Comparison of ENCODE assay signal across 8 cellular contexts in genomic region chr11:58577441-58578135, GRCh38. TPM values are rescaled to one million over a fixed set of nuclear protein-coding genes. Genes with fewer than 3 reads are reported as not detected.
A peak's percentile ranks its signal among the peaks of the same experiment; 100 is the strongest.
DNase-seq lines count a peak whose midpoint lies in the region; ATAC-seq, FAIRE-seq and TF ChIP-seq lines count a peak whose summit lies in the region.

No MANE protein-coding gene starts in this region.

- no peaks in the 10 kb centered on the region for H3K9me3 Mint-ChIP-seq in activated CD4-positive, alpha-beta T cell treated with anti-CD3 and anti-CD28 coated beads for 36 hours (ENCODE audit: low read depth)

- peak overlapping the region; percentile 89 for H3K4me3 Mint-ChIP-seq in activated CD4-positive, alpha-beta T cell treated with anti-CD3 and anti-CD28 coated beads for 36 hours

- H3K18ac ChIP-seq in mesendoderm (ENCODE audit: low read length): peak overlapping the region; percentile 32

- POLR2A ChIA-PET in HEK293T (lab: Yijun Ruan, JAX): interaction anchor here (0.7 to 1.9 kb wide), 9 partner anchors 9 to 898 kb away, joined by 3 to 17 read pairs (median 3); partner anchors contain the start of gene FAM111A
- POLR2A ChIA-PET in activated CD4-positive, alpha-beta T cell treated with anti-CD3 and anti-CD28 coated beads for 36 hours (lab: Charles Lee): interaction anchor here (1.0 to 3.6 kb wide), 8 partner anchors 9 to 1038 kb away, joined by 3 to 23 read pairs (median 4); partner anchors contain the start of genes OSBP and SELENOH

- peak overlapping the region; percentile 83 for H3K27ac ChIP-seq in mesendoderm (ENCODE audit: low read depth, low read length)

- no peak overlapping the region for H3K23ac ChIP-seq in mesendoderm (ENCODE audit: low read length)

- no CpG with 5 or more reads among the region's 22 CpGs for WGBS in mesendoderm (ENCODE audit: extremely low coverage, insufficient coverage, low lambda C conversion rate)

- no peak for DNase-seq in GM12891 (ENCODE audit: insufficient read length, low spot score)
- peak; percentile 7 for DNase-seq in HEK293T (ENCODE audit: extremely low spot score)
- peak; percentile 97 for DNase-seq in MV-4-11 (lab: John Stamatoyannopoulos, UW)
- peak; percentile 85 for DNase-seq in activated CD4-positive, alpha-beta T cell treated with anti-CD3 and anti-CD28 coated beads for 36 hours
- DNase-seq in dermis microvascular lymphatic vessel endothelial cell (ENCODE audit: low read depth in 2 of 2): peak; percentile 45 to 88
- no peak for DNase-seq in mesendoderm
- DNase-seq in stimulated activated CD8-positive, alpha-beta memory T cell treated with anti-CD3 and anti-CD28 coated beads, Interleukin-2, amount 100 ng/mL, for 1 hour (ENCODE audit: low read depth in 2 of 2): peak; percentile 60 to 64
- no peak for DNase-seq in GM19240 (ENCODE audit: insufficient read length, low spot score)

- H3K36me3 Mint-ChIP-seq in activated CD4-positive, alpha-beta T cell treated with anti-CD3 and anti-CD28 coated beads for 36 hours (ENCODE audit: low read depth): peaks cover 39% of the 10 kb centered on the region

- peak overlapping the region; percentile 67 for H4K8ac ChIP-seq in mesendoderm (ENCODE audit: low read depth, low read length)

- intact Hi-C loops in activated CD4-positive, alpha-beta T cell treated with anti-CD3 and anti-CD28 coated beads for 36 hours (cut with DNase I, micrococcal nuclease): loop anchor here (1.0 to 10.0 kb wide), 27 partner anchors 40 to 1253 kb away; partner anchors contain the start of genes CLP1 (in 2 of the 2), FAM111A (in 2 of the 2), FAM111B (in 1 of the 2) and MED19 (in 1 of the 2)

- H2BK5ac ChIP-seq in mesendoderm (ENCODE audit: low read length): peak overlapping the region; percentile 64

- no peaks in the 10 kb centered on the region for H3K79me1 ChIP-seq in mesendoderm (ENCODE audit: low read length)

- peak overlapping the region; percentile 1 for H2BK120ac ChIP-seq in mesendoderm (ENCODE audit: low read depth, low read length)

- no peaks in the 10 kb centered on the region for H3K27me3 ChIP-seq in mesendoderm (ENCODE audit: insufficient read depth, low read length, poor library complexity)

- FAIRE-seq in GM12891 (lab: Jason Lieb, UNC): no peak

- no peak overlapping the region for H2AK5ac ChIP-seq in mesendoderm (ENCODE audit: low read length)

- no peak overlapping the region for H2BK15ac ChIP-seq in mesendoderm (replicated peaks; ENCODE audit: low read depth)

- H3K4ac ChIP-seq in mesendoderm (ENCODE audit: low read depth, low read length): peak overlapping the region; percentile 81

- H3K4me2 ChIP-seq in mesendoderm (ENCODE audit: low read length): peak overlapping the region; percentile 71

- peak overlapping the region; percentile 89 for H3K9ac ChIP-seq in mesendoderm (ENCODE audit: low read length)

- no peaks in the 10 kb centered on the region for H3K27me3 Mint-ChIP-seq in activated CD4-positive, alpha-beta T cell treated with anti-CD3 and anti-CD28 coated beads for 36 hours

- H3K79me2 ChIP-seq in mesendoderm (ENCODE audit: control insufficient read depth, insufficient read depth, low read length): peaks cover 25% of the 10 kb centered on the region

- TF ChIP-seq POLR2A in GM12891 (IDR thresholded peaks at IDR 0.05; ENCODE audit: low read depth, low read length): peak; percentile 96

- peaks cover 40% of the 10 kb centered on the region for H3K4me1 Mint-ChIP-seq in activated CD4-positive, alpha-beta T cell treated with anti-CD3 and anti-CD28 coated beads for 36 hours

- peak; percentile 54 for ATAC-seq in activated CD4-positive, alpha-beta T cell treated with anti-CD3 and anti-CD28 coated beads for 36 hours

- H3K4me3 ChIP-seq in mesendoderm (ENCODE audit: low read length): peak overlapping the region; percentile 96

- peak overlapping the region; percentile 60 for H4K5ac ChIP-seq in mesendoderm (ENCODE audit: low read length)

- H3K27ac Mint-ChIP-seq in activated CD4-positive, alpha-beta T cell treated with anti-CD3 and anti-CD28 coated beads for 36 hours: peak overlapping the region; percentile 96

- peak overlapping the region; percentile 93 for H3K56ac ChIP-seq in mesendoderm (ENCODE audit: low read length)

- no peaks in the 10 kb centered on the region for H3K36me3 ChIP-seq in mesendoderm (ENCODE audit: control insufficient read depth, insufficient read depth, low read length)

- CTCF ChIA-PET in HEK293T (lab: Yijun Ruan, JAX): interaction anchor here (0.7 to 1.4 kb wide), 2 partner anchors 15 to 581 kb away, joined by 4 to 5 read pairs; no protein-coding TSS in a partner anchor
- CTCF ChIA-PET in activated CD4-positive, alpha-beta T cell treated with anti-CD3 and anti-CD28 coated beads for 36 hours (lab: Charles Lee): interaction anchor here (0.7 to 6.1 kb wide), 11 partner anchors 9 to 836 kb away, joined by 3 to 45 read pairs (median 4); partner anchors contain the start of genes CTNND1 and SELENOH

- H3K4me1 ChIP-seq in mesendoderm (ENCODE audit: control insufficient read depth, low read depth, low read length): no peaks in the 10 kb centered on the region

TF ChIP-seq in GM12891, 5 proteins besides CTCF, POLR2A, EP300 and RAD21:
- peak; percentile 44; the same call in 1 of the 2 replicates for TF ChIP-seq SPI1 (IDR thresholded peaks at IDR 0.05; ENCODE audit: low read depth, low read length)
- peak; percentile 76 for TF ChIP-seq POU2F2 (IDR thresholded peaks at IDR 0.05; ENCODE audit: low read depth, low read length)
- peak; percentile 94 for TF ChIP-seq POLR2AphosphoS5 (IDR thresholded peaks at IDR 0.05; ENCODE audit: low read depth, low read length)
- TF ChIP-seq PAX5 (IDR thresholded peaks at IDR 0.05; ENCODE audit: insufficient read depth, low read length, severe bottlenecking): peak; percentile 82
- peak; percentile 91 for TF ChIP-seq TAF1 (IDR thresholded peaks at IDR 0.05; ENCODE audit: low read depth, low read length)
TF ChIP-seq in GM12891: peak in this region for 5.

TF ChIP-seq in HEK293T, 16 proteins besides CTCF, POLR2A, EP300 and RAD21:
- TF ChIP-seq LEF1 (IDR thresholded peaks at IDR 0.05; ENCODE audit: borderline replicate concordance): no peak
- TF ChIP-seq PKNOX1 (IDR thresholded peaks at IDR 0.05): peak; percentile 45
- TF ChIP-seq SUZ12 (IDR thresholded peaks at IDR 0.05): no peak
- TF ChIP-seq CTBP1 (IDR thresholded peaks at IDR 0.05; ENCODE audit: borderline replicate concordance): no peak
- no peak for TF ChIP-seq ZNF384 (IDR thresholded peaks at IDR 0.05)
- TF ChIP-seq FOXA1 (IDR thresholded peaks at IDR 0.05): no peak
- TF ChIP-seq BHLHE40 (IDR thresholded peaks at IDR 0.05; ENCODE audit: borderline replicate concordance): no peak
- TF ChIP-seq HDGF (IDR thresholded peaks at IDR 0.05; ENCODE audit: borderline replicate concordance): 0 out of 2 replicates have a peak, but pooled peaks have one; percentile 64
- TF ChIP-seq L3MBTL2 (conservative IDR thresholded peaks at IDR 0.05): 0 out of 2 replicates have a peak, but pooled peaks have one; percentile 55
- no peak for TF ChIP-seq SP1 (IDR thresholded peaks at IDR 0.05)
- TF ChIP-seq FOXM1 (IDR thresholded peaks at IDR 0.05; ENCODE audit: borderline replicate concordance): no peak
- no peak for TF ChIP-seq FOXK2 (IDR thresholded peaks at IDR 0.05)

RNA-seq across cellular contexts. Expression of gene ZFP91, which starts 1.3 kb away (rescaled TPM):
- 22.5 TPM for polyA plus RNA-seq in GM12891 (2012; ENCODE audit: low read depth, missing spikeins)
- 10 to 100 TPM; 35.7 to 44.0 TPM for total RNA-seq in activated CD4-positive, alpha-beta T cell treated with anti-CD3 and anti-CD28 coated beads for 36 hours
- total RNA-seq in dermis microvascular lymphatic vessel endothelial cell: 35.2 and 35.3 TPM in 2 replicates
- 26.5 TPM for polyA plus RNA-seq in mesendoderm (2013, experiment 1 of 2)
- 26.6 TPM for polyA plus RNA-seq in mesendoderm (2013, experiment 2 of 2)

RNA-seq across cellular contexts. Expression of gene LPXN, which starts 1.9 kb away (rescaled TPM):
- 158 TPM for polyA plus RNA-seq in GM12891 (2012; ENCODE audit: low read depth, missing spikeins)
- 100 to 1,000 TPM; 110 to 163 TPM for total RNA-seq in activated CD4-positive, alpha-beta T cell treated with anti-CD3 and anti-CD28 coated beads for 36 hours
- 2.0 and 2.4 TPM in 2 replicates for total RNA-seq in dermis microvascular lymphatic vessel endothelial cell
- 0.63 TPM for polyA plus RNA-seq in mesendoderm (2013, experiment 1 of 2)
- 0.77 TPM for polyA plus RNA-seq in mesendoderm (2013, experiment 2 of 2)

RNA-seq across cellular contexts. Expression of gene CNTF, which starts 44.9 kb away (rescaled TPM):
- 1.2 TPM for polyA plus RNA-seq in GM12891 (2012; ENCODE audit: low read depth, missing spikeins)
- total RNA-seq in activated CD4-positive, alpha-beta T cell treated with anti-CD3 and anti-CD28 coated beads for 36 hours: 1 to 10 TPM; 1.6 to 3.4 TPM
- total RNA-seq in dermis microvascular lymphatic vessel endothelial cell: 1.2 and 1.3 TPM in 2 replicates
- 0.72 TPM for polyA plus RNA-seq in mesendoderm (2013, experiment 1 of 2)
- polyA plus RNA-seq in mesendoderm (2013, experiment 2 of 2): 0.69 TPM

Comparison
In these comparisons a context has a peak if more than half of its experiments do, and no peak if none do; other contexts are left out.
1. DNase-seq: peak in HEK293T (single experiment), MV-4-11 (single experiment), activated CD4-positive, alpha-beta T cell treated with anti-CD3 and anti-CD28 coated beads for 36 hours (single experiment), dermis microvascular lymphatic vessel endothelial cell (2 of 2) and stimulated activated CD8-positive, alpha-beta memory T cell treated with anti-CD3 and anti-CD28 coated beads, Interleukin-2, amount 100 ng/mL, for 1 hour (2 of 2); none in GM12891 (single experiment), mesendoderm (single experiment) and GM19240 (single experiment).
2. RNA of gene LPXN, which starts 1.9 kb away (total RNA-seq): 110 to 163 TPM in activated CD4-positive, alpha-beta T cell treated with anti-CD3 and anti-CD28 coated beads for 36 hours; 2.0 to 2.4 TPM in dermis microvascular lymphatic vessel endothelial cell; every median in the first group is over 10 times any median in the second.